8 cellular contexts compared by ENCODE assay signal in genomic region chrX:119853449-119853848, GRCh38. TPM values are rescaled to one million over a fixed set of nuclear protein-coding genes. Genes with fewer than 3 reads are reported as not detected.
DNase-seq lines count a peak whose midpoint lies in the region; ATAC-seq, FAIRE-seq and TF ChIP-seq lines count a peak whose summit lies in the region.

No MANE protein-coding gene starts in this region.

- 14 to 54% methylated on average over 10 of the region's 10 CpGs for WGBS in tibial nerve, 2 donors

- peak overlapping the region; percentile 96 for H3K4me3 Mint-ChIP-seq in activated CD8-positive, alpha-beta memory T cell treated with anti-CD3 and anti-CD28 coated beads, Interleukin-2, amount 10 ng/mL, durations not matched to agents 7 days and 5 days
- peak overlapping the region; percentile 97 for H3K4me3 Mint-ChIP-seq in activated naive CD8-positive, alpha-beta T cell treated with anti-CD3 and anti-CD28 coated beads, Interleukin-2, amount 10 ng/mL, durations not matched to agents 7 days and 5 days

- H3K4me1 ChIP-seq in tibial nerve: no peaks in the 10 kb centered on the region

- H3K36me3 ChIP-seq in tibial nerve: peaks cover 0 to 18% (median 0%) of the 10 kb centered on the region in 3 donors

- ATAC-seq in activated CD8-positive, alpha-beta memory T cell treated with anti-CD3 and anti-CD28 coated beads, Interleukin-2, amount 10 ng/mL, durations not matched to agents 7 days and 5 days: no peak
- ATAC-seq in activated naive CD8-positive, alpha-beta T cell treated with anti-CD3 and anti-CD28 coated beads, Interleukin-2, amount 10 ng/mL, durations not matched to agents 7 days and 5 days (ENCODE audit: low read depth): no peak

- H3K4me1 Mint-ChIP-seq in activated CD8-positive, alpha-beta memory T cell treated with anti-CD3 and anti-CD28 coated beads, Interleukin-2, amount 10 ng/mL, durations not matched to agents 7 days and 5 days: peaks cover 14% of the 10 kb centered on the region
- H3K4me1 Mint-ChIP-seq in activated naive CD8-positive, alpha-beta T cell treated with anti-CD3 and anti-CD28 coated beads, Interleukin-2, amount 10 ng/mL, durations not matched to agents 7 days and 5 days: peaks cover 7% of the 10 kb centered on the region

- no peaks in the 10 kb centered on the region for H3K9me3 ChIP-seq in tibial nerve

- peaks cover 13% of the 10 kb centered on the region for H3K36me3 Mint-ChIP-seq in activated CD8-positive, alpha-beta memory T cell treated with anti-CD3 and anti-CD28 coated beads, Interleukin-2, amount 10 ng/mL, durations not matched to agents 7 days and 5 days
- peaks cover 5% of the 10 kb centered on the region for H3K36me3 Mint-ChIP-seq in activated naive CD8-positive, alpha-beta T cell treated with anti-CD3 and anti-CD28 coated beads, Interleukin-2, amount 10 ng/mL, durations not matched to agents 7 days and 5 days

- TF ChIP-seq EP300 in tibial nerve (IDR thresholded peaks at IDR 0.05): no peak

- H3K4me3 ChIP-seq in tibial nerve: peak overlapping the region; percentile 32 to 61 (median 45)

- H3K27me3 ChIP-seq in layer of hippocampus (ENCODE audit: control insufficient read depth, insufficient read depth, low read length) (no peaks in the 10 kb centered on the region), tibial nerve (no peaks in the 10 kb centered on the region)

- no peaks in the 10 kb centered on the region for H3K27me3 Mint-ChIP-seq in activated CD8-positive, alpha-beta memory T cell treated with anti-CD3 and anti-CD28 coated beads, Interleukin-2, amount 10 ng/mL, durations not matched to agents 7 days and 5 days
- H3K27me3 Mint-ChIP-seq in activated naive CD8-positive, alpha-beta T cell treated with anti-CD3 and anti-CD28 coated beads, Interleukin-2, amount 10 ng/mL, durations not matched to agents 7 days and 5 days: no peaks in the 10 kb centered on the region

- no peaks in the 10 kb centered on the region for H3K9me3 Mint-ChIP-seq in activated CD8-positive, alpha-beta memory T cell treated with anti-CD3 and anti-CD28 coated beads, Interleukin-2, amount 10 ng/mL, durations not matched to agents 7 days and 5 days (ENCODE audit: low read depth)
- no peaks in the 10 kb centered on the region for H3K9me3 Mint-ChIP-seq in activated naive CD8-positive, alpha-beta T cell treated with anti-CD3 and anti-CD28 coated beads, Interleukin-2, amount 10 ng/mL, durations not matched to agents 7 days and 5 days

- no peak for FAIRE-seq in HTR-8/SVneo (lab: Jason Lieb, UNC)

- TF ChIP-seq POLR2A in tibial nerve (IDR thresholded peaks at IDR 0.05): no peak

- no peak for TF ChIP-seq CTCF in tibial nerve (IDR thresholded peaks at IDR 0.05)

- peak overlapping the region; percentile 90 for H3K27ac Mint-ChIP-seq in activated CD8-positive, alpha-beta memory T cell treated with anti-CD3 and anti-CD28 coated beads, Interleukin-2, amount 10 ng/mL, durations not matched to agents 7 days and 5 days
- H3K27ac Mint-ChIP-seq in activated naive CD8-positive, alpha-beta T cell treated with anti-CD3 and anti-CD28 coated beads, Interleukin-2, amount 10 ng/mL, durations not matched to agents 7 days and 5 days: no peak overlapping the region

- POLR2A ChIA-PET in activated naive CD8-positive, alpha-beta T cell treated with anti-CD3 and anti-CD28 coated beads, Interleukin-2, amount 10 ng/mL, durations not matched to agents 7 days and 5 days (lab: Charles Lee): interaction anchor here (0.6 to 1.9 kb wide), 5 partner anchors 12 to 98 kb away, joined by 3 to 16 read pairs (median 4); partner anchors contain the start of genes NDUFA1, RNF113A and RPL39

- CTCF ChIA-PET in activated CD8-positive, alpha-beta memory T cell treated with anti-CD3 and anti-CD28 coated beads, Interleukin-2, amount 10 ng/mL, durations not matched to agents 7 days and 5 days (lab: Charles Lee): interaction anchor here (1.0 to 1.5 kb wide), 3 partner anchors 19 to 62 kb away, joined by 3 to 9 read pairs (median 3); partner anchors contain the start of gene RPL39

- DNase-seq in activated CD8-positive, alpha-beta memory T cell treated with anti-CD3 and anti-CD28 coated beads, Interleukin-2, amount 10 ng/mL, durations not matched to agents 7 days and 5 days: no peak
- no peak for DNase-seq in activated CD8-positive, alpha-beta memory T cell treated with anti-CD3 and anti-CD28 coated beads, Interleukin-2, amount 50 U/mL, for 4 hours
- no peak for DNase-seq in activated naive CD8-positive, alpha-beta T cell treated with anti-CD3 and anti-CD28 coated beads, Interleukin-2, amount 10 ng/mL, durations not matched to agents 7 days and 5 days
- DNase-seq in tibial nerve (ENCODE audit: low spot score in 2 of 2): peak in 1 of 2 donors; percentile 14
- DNase-seq in NCI-H1436 (lab: John Stamatoyannopoulos, UW): no peak
- no peak for DNase-seq in GOT3 (lab: John Stamatoyannopoulos, UW)
- DNase-seq in HTR-8/SVneo (ENCODE audit: insufficient read length, low spot score): no peak

- H3K27ac ChIP-seq in layer of hippocampus (ENCODE audit: low read depth, low read length) (peak overlapping the region; percentile 25), tibial nerve (peak overlapping the region; percentile 83 to 90 (median 90))

RNA-seq across cellular contexts. Expression of gene UPF3B, which starts 0.7 kb away (rescaled TPM):
- 10 to 100 TPM; 11.3 to 12.8 TPM for total RNA-seq in activated CD8-positive, alpha-beta memory T cell treated with anti-CD3 and anti-CD28 coated beads, Interleukin-2, amount 10 ng/mL, durations not matched to agents 7 days and 5 days
- total RNA-seq in activated naive CD8-positive, alpha-beta T cell treated with anti-CD3 and anti-CD28 coated beads, Interleukin-2, amount 10 ng/mL, durations not matched to agents 7 days and 5 days: 10 to 100 TPM; 11.1 to 11.3 TPM
- total RNA-seq in tibial nerve: 1 to 10 TPM; 6.3 to 7.0 (median 6.6) TPM

RNA-seq across cellular contexts. Expression of gene RNF113A, which starts 18.1 kb away (rescaled TPM):
- total RNA-seq in activated CD8-positive, alpha-beta memory T cell treated with anti-CD3 and anti-CD28 coated beads, Interleukin-2, amount 10 ng/mL, durations not matched to agents 7 days and 5 days: 10 to 100 TPM; 32.2 to 32.5 TPM
- 10 to 100 TPM; 36.7 to 37.5 TPM for total RNA-seq in activated naive CD8-positive, alpha-beta T cell treated with anti-CD3 and anti-CD28 coated beads, Interleukin-2, amount 10 ng/mL, durations not matched to agents 7 days and 5 days
- total RNA-seq in tibial nerve: 10 to 100 TPM in 2 of 4 donors, 1 to 10 TPM in 2; 7.7 to 14.3 (median 10.9) TPM

RNA-seq across cellular contexts. Expression of gene NDUFA1, which starts 18.2 kb away (rescaled TPM):
- 100 to 1,000 TPM in 1 of 2 experiments, 10 to 100 TPM in 1; 93.2 to 102 TPM for total RNA-seq in activated CD8-positive, alpha-beta memory T cell treated with anti-CD3 and anti-CD28 coated beads, Interleukin-2, amount 10 ng/mL, durations not matched to agents 7 days and 5 days
- total RNA-seq in activated naive CD8-positive, alpha-beta T cell treated with anti-CD3 and anti-CD28 coated beads, Interleukin-2, amount 10 ng/mL, durations not matched to agents 7 days and 5 days: 10 to 100 TPM; 93.1 to 98.1 TPM
- total RNA-seq in tibial nerve: 10 to 100 TPM; 36.3 to 50.9 (median 42.7) TPM

RNA-seq across cellular contexts. Expression of gene AKAP14, which starts 42.2 kb away (rescaled TPM):
- not detected for total RNA-seq in activated CD8-positive, alpha-beta memory T cell treated with anti-CD3 and anti-CD28 coated beads, Interleukin-2, amount 10 ng/mL, durations not matched to agents 7 days and 5 days
- not detected for total RNA-seq in activated naive CD8-positive, alpha-beta T cell treated with anti-CD3 and anti-CD28 coated beads, Interleukin-2, amount 10 ng/mL, durations not matched to agents 7 days and 5 days
- total RNA-seq in tibial nerve: not detected
